ENCODE assay signal across 2 cellular contexts in genomic region chr11:32887732-32888710, GRCh38.
TF ChIP-seq lines count a peak whose summit lies in the region.

No MANE protein-coding gene starts in this region.

TF ChIP-seq in HEK293, 187 proteins besides CTCF, POLR2A, EP300 and RAD21:
- peak; percentile 62 for TF ChIP-seq ZBTB8A (tag by site-specific recombination; IDR thresholded peaks at IDR 0.05)

TF ChIP-seq in K562, 482 proteins besides CTCF, POLR2A, EP300 and RAD21:
- peak; percentile 52 for TF ChIP-seq NFYB (IDR thresholded peaks at IDR 0.05; ENCODE audit: extremely low read depth, insufficient read length)
- 0 out of 2 replicates have a peak, but pooled peaks have one; percentile 15 for TF ChIP-seq POLR2G (IDR thresholded peaks at IDR 0.05; ENCODE audit: low read depth, low read length)
- peak; percentile 34 for TF ChIP-seq RBM25 (IDR thresholded peaks at IDR 0.05; ENCODE audit: low read depth, low read length, severe bottlenecking)
